Comparison of ENCODE assay signal across 8 cellular contexts in the genomic region with DNA sequence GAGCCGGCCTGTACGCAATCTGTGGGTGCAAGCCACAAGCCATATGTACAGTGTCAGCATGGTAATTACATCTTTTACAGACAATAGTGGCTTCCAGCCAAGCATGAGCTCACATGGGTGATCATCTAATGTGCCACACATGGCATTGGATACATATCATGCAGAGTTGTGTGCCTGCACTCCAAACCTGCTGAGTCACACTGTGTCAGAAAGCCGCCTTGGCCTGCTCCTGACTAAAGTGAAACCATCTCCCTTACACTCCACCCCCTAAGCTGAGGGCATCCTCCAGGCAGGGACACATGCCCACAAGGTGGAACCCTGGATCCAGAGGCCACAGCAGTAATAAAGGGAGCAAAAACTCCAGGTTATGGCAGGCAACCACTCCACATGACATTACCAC.
DNase-seq lines count a peak whose midpoint lies in the region; ATAC-seq, FAIRE-seq and TF ChIP-seq lines count a peak whose summit lies in the region.

No MANE protein-coding gene starts in this region.

- H3K36me3 ChIP-seq in CD8-positive, alpha-beta T cell (ENCODE audit: insufficient read depth, low read length) = no peaks in the 10 kb centered on the region
- H3K36me3 ChIP-seq in small intestine (ENCODE audit: control insufficient read depth in 2 of 2, insufficient read depth in 2 of 2, low read length in 2 of 2) = no peaks in the 10 kb centered on the region

- H3K9me3 Mint-ChIP-seq in CD8-positive, alpha-beta T cell = peaks cover 12% of the 10 kb centered on the region

- H3K4me3 ChIP-seq in CD8-positive, alpha-beta T cell (ENCODE audit: low read depth, low read length) = no peak overlapping the region
- H3K4me3 ChIP-seq in small intestine (ENCODE audit: low read depth in 1 of 2, low read length in 2 of 2) = no peak overlapping the region

- ATAC-seq in CD8-positive, alpha-beta T cell = no peak

- H3K27ac ChIP-seq in substantia nigra (ENCODE audit: low read depth, low read length, poor library complexity, severe bottlenecking) (no peak overlapping the region), small intestine (ENCODE audit: low read depth in 1 of 2, low read length in 1 of 2) (no peak overlapping the region)
- H3K27ac ChIP-seq in CD8-positive, alpha-beta T cell (ENCODE audit: low read depth, low read length) = no peak overlapping the region

- no peaks in the 10 kb centered on the region for H3K27me3 ChIP-seq in CD8-positive, alpha-beta T cell (ENCODE audit: insufficient read depth, low read length)
- no peaks in the 10 kb centered on the region for H3K27me3 ChIP-seq in small intestine (ENCODE audit: control insufficient read depth in 2 of 2, insufficient read depth in 2 of 2, low read length in 2 of 2)

- no peak overlapping the region for H3K27ac Mint-ChIP-seq in CD8-positive, alpha-beta T cell

- POLR2A ChIA-PET in CD8-positive, alpha-beta T cell (lab: Charles Lee) = no interaction called here

- peak; percentile 66 for DNase-seq in COR-L47 (lab: John Stamatoyannopoulos, UW)
- DNase-seq in HS-5 (ENCODE audit: low read depth) = peak; percentile 36
- DNase-seq in UCSD-AML1 (lab: John Stamatoyannopoulos, UW; ENCODE audit: unreplicated experiment) = peak; percentile 8
- DNase-seq in iPS DF 4.7 (ENCODE audit: extremely low read depth, low spot score) = peak; percentile 22
- DNase-seq in substantia nigra (lab: John Stamatoyannopoulos, UW) = no peak
- no peak for DNase-seq in CD8-positive, alpha-beta T cell
- DNase-seq in NOMO-1 (lab: John Stamatoyannopoulos, UW; ENCODE audit: unreplicated experiment in 2 of 2) = no peak
- DNase-seq in small intestine = no peak

- no peak for TF ChIP-seq CTCF in CD8-positive, alpha-beta T cell (IDR thresholded peaks at IDR 0.05)

- no peak overlapping the region for H3K4me3 Mint-ChIP-seq in CD8-positive, alpha-beta T cell

- CTCF ChIA-PET in CD8-positive, alpha-beta T cell (lab: Charles Lee) = no interaction called here

- H3K27me3 Mint-ChIP-seq in CD8-positive, alpha-beta T cell (ENCODE audit: low read depth) = no peaks in the 10 kb centered on the region

- intact Hi-C loops in CD8-positive, alpha-beta T cell (cut with DNase I, micrococcal nuclease) = no loop called here

- no peaks in the 10 kb centered on the region for H3K9me3 ChIP-seq in CD8-positive, alpha-beta T cell (ENCODE audit: low read length)
- H3K9me3 ChIP-seq in small intestine (ENCODE audit: control insufficient read depth, low read depth) = no peaks in the 10 kb centered on the region

- no peak for FAIRE-seq in small intestine (lab: Jason Lieb, UNC)

- H3K4me1 ChIP-seq in CD8-positive, alpha-beta T cell (ENCODE audit: insufficient read depth, low read length) = no peaks in the 10 kb centered on the region
- H3K4me1 ChIP-seq in small intestine (ENCODE audit: control insufficient read depth in 2 of 2, insufficient read depth in 1 of 2, low read depth in 1 of 2, low read length in 1 of 2) = no peaks in the 10 kb centered on the region

- 63 to 79% (median 74%) methylated on average over 3 of the region's 3 CpGs for WGBS in small intestine, 3 donors

- H3K36me3 Mint-ChIP-seq in CD8-positive, alpha-beta T cell = no peaks in the 10 kb centered on the region

- no peaks in the 10 kb centered on the region for H3K4me1 Mint-ChIP-seq in CD8-positive, alpha-beta T cell (ENCODE audit: low read depth)

Comparison
In these comparisons a context has a peak if more than half of its experiments do, and no peak if none do; other contexts are left out.
1. DNase-seq: peak in COR-L47 (single experiment), HS-5 (single experiment), UCSD-AML1 (single experiment) and iPS DF 4.7 (single experiment); none in substantia nigra (0 of 49), CD8-positive, alpha-beta T cell (0 of 7), NOMO-1 (0 of 2) and small intestine (single experiment).